19 cellular contexts compared by ENCODE assay signal in genomic region chr2:237222683-237223082, GRCh38.
DNase-seq lines count a peak whose midpoint lies in the region; ATAC-seq, FAIRE-seq and TF ChIP-seq lines count a peak whose summit lies in the region.
"Had no signal": no experiment of that assay in that cellular context is flagged by ENCODE, and none has a peak within 500 bp of the region (broad histone marks: within the 10 kb centered on the region; RNA-seq: fewer than 3 reads in every experiment).

No MANE protein-coding gene starts in this region.

- no peak for ATAC-seq in HG02763 (IDR thresholded peaks at IDR 0.05; ENCODE audit: unreplicated experiment)
- ATAC-seq in GM18870 (IDR thresholded peaks at IDR 0.05; ENCODE audit: unreplicated experiment) = no peak
- ATAC-seq: GM23338 had no signal

- POLR2A ChIA-PET in activated CD4-positive, alpha-beta memory T cell treated with anti-CD3 and anti-CD28 coated beads for 36 hours (lab: Charles Lee) = no interaction called here

- H3K4me1 ChIP-seq in astrocyte (ENCODE audit: insufficient read depth, low read length) = peaks cover 48% of the 10 kb centered on the region
- peaks cover 15% of the 10 kb centered on the region for H3K4me1 ChIP-seq in left ventricle myocardium inferior
- H3K4me1 ChIP-seq in tibial artery = peaks cover 0 to 32% (median 21%) of the 10 kb centered on the region in 4 donors
- H3K4me1 ChIP-seq: Peyer's patch had no signal

- peak overlapping the region; percentile 75 for H3K9ac ChIP-seq in astrocyte (ENCODE audit: low read length)

- peak overlapping the region; percentile 1 for H3K4me3 ChIP-seq in astrocyte (ENCODE audit: insufficient read depth, low read depth, low read length)
- H3K4me3 ChIP-seq in left ventricle myocardium inferior = no peak overlapping the region
- no peak overlapping the region for H3K4me3 ChIP-seq in tibial artery
- H3K4me3 ChIP-seq: GM23338, Peyer's patch had no signal

- intact Hi-C loops in left ventricle myocardium inferior (cut with micrococcal nuclease) (no loop called here), tibial artery (cut with DNase I; ENCODE audit: low total_unique reads) (loop anchor here (2.0 kb wide), 1 partner anchor 68 kb away; no protein-coding TSS in a partner anchor)
- intact Hi-C loops in activated CD4-positive, alpha-beta memory T cell treated with anti-CD3 and anti-CD28 coated beads for 36 hours (cut with micrococcal nuclease) = no loop called here

- H4K20me1 ChIP-seq in astrocyte (ENCODE audit: insufficient read depth, low read length) = no peaks in the 10 kb centered on the region

- CTCF ChIA-PET in activated CD4-positive, alpha-beta memory T cell treated with anti-CD3 and anti-CD28 coated beads for 36 hours (lab: Charles Lee) = no interaction called here

- H3K27ac Mint-ChIP-seq in astrocyte (ENCODE audit: unreplicated experiment) = peak overlapping the region; percentile 66
- no peak overlapping the region for H3K27ac Mint-ChIP-seq in activated CD4-positive, alpha-beta memory T cell treated with anti-CD3 and anti-CD28 coated beads for 36 hours
- H3K27ac Mint-ChIP-seq: CD14-positive monocyte; GM23338; stimulated activated naive CD8-positive, alpha-beta T cell treated with anti-CD3 and anti-CD28 coated beads, Interleukin-15, Interleukin-2, amounts not matched to agents 100 ng/mL and 50 ng/mL, for 24 hours had no signal

- H3K27ac ChIP-seq in astrocyte (ENCODE audit: low read depth, low read length) (peak overlapping the region; percentile 99), left ventricle myocardium inferior (replicated peaks) (peak overlapping the region; percentile 78), tibial artery (peak overlapping the region; percentile 20 to 42)

- H3K36me3 Mint-ChIP-seq in astrocyte (ENCODE audit: low read depth, unreplicated experiment) = no peaks in the 10 kb centered on the region
- no peaks in the 10 kb centered on the region for H3K36me3 Mint-ChIP-seq in activated CD4-positive, alpha-beta memory T cell treated with anti-CD3 and anti-CD28 coated beads for 36 hours
- H3K36me3 Mint-ChIP-seq: CD14-positive monocyte had no signal

- TF ChIP-seq CTCF in astrocyte (IDR thresholded peaks at IDR 0.05; ENCODE audit: insufficient read depth, low read depth, low read length) (no peak), left ventricle myocardium inferior (IDR thresholded peaks at IDR 0.05; ENCODE audit: borderline replicate concordance) (no peak), tibial artery (IDR thresholded peaks at IDR 0.05) (no peak)

- no peaks in the 10 kb centered on the region for H3K79me2 ChIP-seq in astrocyte (ENCODE audit: insufficient read depth, low read length)

- H2AFZ ChIP-seq in astrocyte (ENCODE audit: low read depth, low read length) = no peak overlapping the region

- no peaks in the 10 kb centered on the region for H3K36me3 ChIP-seq in astrocyte (ENCODE audit: insufficient read depth, low read length)
- H3K36me3 ChIP-seq in left ventricle myocardium inferior = no peaks in the 10 kb centered on the region
- H3K36me3 ChIP-seq in tibial artery = no peaks in the 10 kb centered on the region
- H3K36me3 ChIP-seq: Peyer's patch had no signal

- H3K27me3 Mint-ChIP-seq in astrocyte (ENCODE audit: low read depth, unreplicated experiment) = no peaks in the 10 kb centered on the region
- peaks cover 21% of the 10 kb centered on the region for H3K27me3 Mint-ChIP-seq in activated CD4-positive, alpha-beta memory T cell treated with anti-CD3 and anti-CD28 coated beads for 36 hours

- H3K9me3 ChIP-seq in astrocyte (ENCODE audit: insufficient read depth, low read depth, low read length) (no peaks in the 10 kb centered on the region), left ventricle myocardium inferior (replicated peaks) (no peaks in the 10 kb centered on the region), tibial artery (no peaks in the 10 kb centered on the region)
- H3K9me3 ChIP-seq: Peyer's patch had no signal

- H3K4me1 Mint-ChIP-seq in astrocyte (ENCODE audit: low read depth, unreplicated experiment) = peaks cover 50% of the 10 kb centered on the region
- H3K4me1 Mint-ChIP-seq in activated CD4-positive, alpha-beta memory T cell treated with anti-CD3 and anti-CD28 coated beads for 36 hours (ENCODE audit: low read depth) = peaks cover 8% of the 10 kb centered on the region
- H3K4me1 Mint-ChIP-seq: CD14-positive monocyte had no signal

- FAIRE-seq in astrocyte (lab: Jason Lieb, UNC) = peak; percentile 54
- FAIRE-seq: colon had no signal

- peak overlapping the region; percentile 68 for H3K4me2 ChIP-seq in astrocyte (ENCODE audit: low read length)
- H3K4me2 ChIP-seq: GM23338 had no signal

- H3K9me3 Mint-ChIP-seq in astrocyte (ENCODE audit: unreplicated experiment) = no peaks in the 10 kb centered on the region
- H3K9me3 Mint-ChIP-seq in activated CD4-positive, alpha-beta memory T cell treated with anti-CD3 and anti-CD28 coated beads for 36 hours = no peaks in the 10 kb centered on the region
- H3K9me3 Mint-ChIP-seq: GM23338; stimulated activated naive CD8-positive, alpha-beta T cell treated with anti-CD3 and anti-CD28 coated beads, Interleukin-15, Interleukin-2, amounts not matched to agents 100 ng/mL and 50 ng/mL, for 24 hours had no signal

- H3K27me3 ChIP-seq in astrocyte (ENCODE audit: insufficient read depth, low read length) (no peaks in the 10 kb centered on the region), left ventricle myocardium inferior (ENCODE audit: low read depth) (no peaks in the 10 kb centered on the region), tibial artery (no peaks in the 10 kb centered on the region)
- H3K27me3 ChIP-seq: Peyer's patch had no signal

- no peak overlapping the region for H3K4me3 Mint-ChIP-seq in astrocyte (ENCODE audit: unreplicated experiment)
- no peak overlapping the region for H3K4me3 Mint-ChIP-seq in activated CD4-positive, alpha-beta memory T cell treated with anti-CD3 and anti-CD28 coated beads for 36 hours
- H3K4me3 Mint-ChIP-seq: CD14-positive monocyte; GM23338; stimulated activated naive CD8-positive, alpha-beta T cell treated with anti-CD3 and anti-CD28 coated beads, Interleukin-15, Interleukin-2, amounts not matched to agents 100 ng/mL and 50 ng/mL, for 24 hours had no signal

- DNase-seq in EL (peak; percentile 45), astrocyte (ENCODE audit: low read depth) (no peak), left ventricle myocardium inferior (no peak), tibial artery (no peak)
- DNase-seq in activated CD4-positive, alpha-beta memory T cell treated with anti-CD3 and anti-CD28 coated beads for 36 hours = no peak
- DNase-seq: activated CD4-positive, alpha-beta T cell treated with anti-CD3 and anti-CD28 coated beads, Interleukin-2, amount 50 U/mL, for 1 hour; activated naive CD4-positive, alpha-beta T cell; activated T-cell treated with anti-CD3 and anti-CD28 coated beads for 4 hours; DMS53; NCI-H1694; NCI-H2227 treated with DMSO at 0.1 percent for 48 hours; Peyer's patch; retina had no signal

Comparison
In these comparisons a context has a peak if more than half of its experiments do, and no peak if none do; other contexts are left out.
1. H3K27ac ChIP-seq: peak in every context shown above with its lines; median percentile 99 in astrocyte; 78 in left ventricle myocardium inferior; 31 in tibial artery.